14 cellular contexts compared by ENCODE assay signal in the genomic region with DNA sequence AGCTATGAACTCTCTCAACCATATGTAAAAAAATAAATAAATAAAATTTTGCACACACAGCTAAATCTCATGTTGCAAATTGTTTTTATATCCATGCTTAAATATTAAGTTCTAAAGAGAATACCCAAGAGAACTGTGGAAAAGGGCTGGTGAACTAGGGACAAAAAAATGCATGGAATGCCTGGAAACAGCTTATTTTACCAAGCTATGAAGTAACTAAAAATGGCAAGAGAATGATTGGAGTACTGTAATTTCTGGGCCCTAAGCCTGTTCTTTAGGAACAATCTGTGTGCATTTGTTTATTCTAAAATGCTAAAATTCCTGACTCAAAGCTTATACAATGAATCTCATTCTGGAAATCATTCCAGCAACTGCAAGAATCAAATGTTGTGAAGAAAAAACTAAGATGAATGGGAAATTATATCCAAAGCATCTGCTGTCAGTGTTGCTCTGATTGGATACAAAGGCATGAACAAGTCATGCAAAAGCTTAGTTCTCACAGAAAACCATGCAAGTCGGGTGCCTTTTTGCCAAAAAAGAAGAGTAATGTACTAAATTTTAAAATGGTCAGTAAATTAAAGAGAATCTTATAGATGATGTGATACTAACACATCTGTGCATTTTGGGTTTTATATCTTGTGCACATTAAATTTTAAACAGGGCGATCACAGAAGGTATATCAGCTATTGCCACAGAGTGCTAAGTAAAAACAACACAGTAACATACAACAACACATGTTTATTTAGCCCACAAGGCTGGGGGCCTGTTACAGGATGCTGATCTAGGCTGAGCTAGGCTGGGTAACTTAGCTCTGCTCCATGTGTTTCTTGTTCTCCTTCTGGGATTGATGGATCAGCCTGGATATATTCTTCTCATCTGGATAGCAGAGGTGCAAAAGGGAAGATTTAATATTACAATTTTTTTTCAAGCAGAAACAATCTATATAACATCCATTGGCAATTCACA.
DNase-seq lines count a peak whose midpoint lies in the region; ATAC-seq lines count a peak whose summit lies in the region.
"Had no signal": no experiment of that assay in that cellular context is flagged by ENCODE, and none has a peak within 500 bp of the region (broad histone marks: within the 10 kb centered on the region; RNA-seq: fewer than 3 reads in every experiment).

No MANE protein-coding gene starts in this region.

- peak; percentile 58 for DNase-seq in AG20443 (ENCODE audit: low spot score)
- peak; percentile 16 for DNase-seq in NCI-H446 treated with DMSO at 0.1 percent for 48 hours (lab: John Stamatoyannopoulos, UW)
- peak; percentile 19 for DNase-seq in epidermal melanocyte (ENCODE audit: insufficient read length, low spot score)
- DNase-seq in non-pigmented ciliary epithelial cell (ENCODE audit: low read depth) = peak; percentile 63
- DNase-seq in activated CD8-positive, alpha-beta memory T cell treated with anti-CD3 and anti-CD28 coated beads, Interleukin-2, amount 50 U/mL, for 4 hours = no peak
- DNase-seq in activated naive CD4-positive, alpha-beta T cell (lab: John Stamatoyannopoulos, UW) = no peak
- no peak for DNase-seq in DMS153 (lab: John Stamatoyannopoulos, UW)
- DNase-seq: activated CD4-positive, CD25-positive, alpha-beta regulatory T cell; Calu3; colonic mucosa; NCI-H510A treated with DMSO at 0.1 percent for 48 hours; SIG-M5; stimulated activated CD4-positive, alpha-beta T cell treated with anti-CD3 and anti-CD28 coated beads, Interleukin-2, amount 100 ng/mL, for 48 hours had no signal

- ATAC-seq in HG03135 (IDR thresholded peaks at IDR 0.05; ENCODE audit: unreplicated experiment) = no peak

Comparison
In these comparisons a context has a peak if more than half of its experiments do, and no peak if none do; other contexts are left out.
1. DNase-seq: peak in AG20443 (single experiment), NCI-H446 treated with DMSO at 0.1 percent for 48 hours (single experiment), epidermal melanocyte (single experiment) and non-pigmented ciliary epithelial cell (single experiment); none in activated CD8-positive, alpha-beta memory T cell treated with anti-CD3 and anti-CD28 coated beads, Interleukin-2, amount 50 U/mL, for 4 hours (single experiment), activated naive CD4-positive, alpha-beta T cell (0 of 4) and DMS153 (single experiment).